ENCODE assay signal across 8 cellular contexts in the genomic region with DNA sequence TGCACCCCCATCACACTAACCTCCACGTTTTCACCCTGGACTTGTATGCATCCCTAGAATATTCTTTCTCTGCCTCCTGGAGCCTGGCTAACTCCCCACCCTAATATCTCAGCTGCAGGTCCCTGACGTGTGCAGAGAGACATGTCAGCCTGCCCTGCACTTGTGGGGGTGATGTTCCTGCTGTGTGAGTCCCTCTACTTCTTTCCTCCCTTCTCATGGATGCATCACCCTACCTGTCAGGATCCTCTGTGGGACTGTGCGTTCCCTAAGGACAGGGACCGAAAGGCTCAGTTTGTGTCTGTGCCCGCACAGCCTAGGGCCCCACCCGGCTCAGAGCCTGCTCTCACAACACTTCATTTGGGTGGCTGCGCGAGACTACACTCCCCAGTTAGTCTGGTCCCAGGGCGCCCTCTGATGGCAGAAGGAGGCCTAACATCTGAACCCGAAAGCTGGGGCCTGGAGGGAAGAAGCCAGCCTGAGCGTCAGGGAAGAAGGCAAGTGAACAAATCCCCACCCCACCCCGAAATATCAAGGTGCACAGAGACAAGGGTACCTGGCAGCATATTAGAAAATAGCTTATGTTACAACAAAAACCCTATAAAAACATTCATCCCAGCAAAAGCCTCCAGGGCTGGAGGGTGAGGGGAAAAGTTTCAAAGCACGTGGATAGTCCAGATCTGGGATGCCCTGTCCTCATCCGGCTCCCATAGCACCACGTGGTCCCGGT. TPM values are rescaled to one million over a fixed set of nuclear protein-coding genes. Genes with fewer than 3 reads are reported as not detected.
A peak's percentile ranks its signal among the peaks of the same experiment; 100 is the strongest.
DNase-seq lines count a peak whose midpoint lies in the region; ATAC-seq, FAIRE-seq and TF ChIP-seq lines count a peak whose summit lies in the region.

No MANE protein-coding gene starts in this region.

- H3K27ac Mint-ChIP-seq in Calu3 (ENCODE audit: unreplicated experiment): no peak overlapping the region

- H3K36me3 Mint-ChIP-seq in Calu3 (ENCODE audit: insufficient read depth, unreplicated experiment): no peaks in the 10 kb centered on the region

- intact Hi-C loops in Calu3 (cut with micrococcal nuclease; ENCODE audit: unreplicated experiment): loop anchor here (2.0 to 5.0 kb wide), 2 partner anchors 41 to 47 kb away; no protein-coding TSS in a partner anchor

- H3K36me3 ChIP-seq in HAP-1 (replicated peaks): no peaks in the 10 kb centered on the region

- CTCF ChIA-PET in Calu3 (lab: Charles Lee): interaction anchor here (0.6 to 2.9 kb wide), 7 partner anchors 16 to 180 kb away, joined by 3 to 8 read pairs (median 3); no protein-coding TSS in a partner anchor

- no peaks in the 10 kb centered on the region for H3K27me3 ChIP-seq in HAP-1 (ENCODE audit: low read depth)

- BruUV-seq in Calu3 (replicated peaks; lab: Mats Ljungman, UMichigan): no TSS peak

- H3K4me1 Mint-ChIP-seq in Calu3 (ENCODE audit: low read depth, unreplicated experiment): peaks cover 8% of the 10 kb centered on the region

- no peaks in the 10 kb centered on the region for H3K27me3 Mint-ChIP-seq in Calu3 (ENCODE audit: unreplicated experiment)

- peak; percentile 48 for FAIRE-seq in TTC549 (lab: Jason Lieb, UNC)

- TF ChIP-seq CTCF in Calu3 (IDR thresholded peaks at IDR 0.05; ENCODE audit: unreplicated experiment): peak; percentile 66
- TF ChIP-seq CTCF in astrocyte of the spinal cord (IDR thresholded peaks at IDR 0.05; ENCODE audit: low read depth, low read length): peak; percentile 91

- H3K4me3 ChIP-seq in HAP-1 (no peak overlapping the region), astrocyte of the spinal cord (ENCODE audit: low read depth, low read length) (no peak overlapping the region), skin epidermis (no peak overlapping the region)

- DNase-seq in Calu3: peak; percentile 88
- DNase-seq in HAP-1 (ENCODE audit: low spot score in 2 of 2): peak; percentile 68 to 94
- peak; percentile 68 for DNase-seq in NCI-H2107 treated with DMSO at 0.1 percent for 48 hours (lab: John Stamatoyannopoulos, UW; ENCODE audit: unreplicated experiment)
- peak; percentile 85 for DNase-seq in astrocyte of the spinal cord (ENCODE audit: low read depth, low spot score)
- DNase-seq in iPS DF 19.7 (ENCODE audit: low read depth, low spot score): peak; percentile 47

- peak overlapping the region in 13 of 21 experiments; percentile 12 to 93 (median 45) for H3K27ac ChIP-seq in skin epidermis

- no peak overlapping the region for H3K4me3 Mint-ChIP-seq in Calu3 (ENCODE audit: low read depth, unreplicated experiment)

- in situ Hi-C loops in HAP-1 (cut with MboI; ENCODE audit: low sequenced_read_pairs): no loop called here
- in situ Hi-C loops in astrocyte of the spinal cord (cut with HindIII; ENCODE audit: low sequenced_read_pairs): no loop called here

- ATAC-seq in GM18517 (IDR thresholded peaks at IDR 0.05; ENCODE audit: unreplicated experiment): no peak

- no peaks in the 10 kb centered on the region for H3K9me3 Mint-ChIP-seq in Calu3 (ENCODE audit: low read depth, unreplicated experiment)

- no peaks in the 10 kb centered on the region for H3K9me3 ChIP-seq in HAP-1

- H3K4me1 ChIP-seq in HAP-1: no peaks in the 10 kb centered on the region

RNA-seq across cellular contexts. Expression of a gene that starts 3.7 kb away (rescaled TPM):
- total RNA-seq in Calu3 (2022): not detected in 2 replicates

RNA-seq across cellular contexts. Expression of a gene that starts 15.0 kb away (rescaled TPM):
- 24.0 and 32.0 TPM in 2 replicates for total RNA-seq in Calu3 (2022)

RNA-seq across cellular contexts. Expression of a gene that starts 32.5 kb away (rescaled TPM):
- total RNA-seq in Calu3 (2022): 6.4 and 17.6 TPM in 2 replicates

RNA-seq across cellular contexts. Expression of a gene that starts 41.6 kb away (rescaled TPM):
- total RNA-seq in Calu3 (2022): 74.6 and 107 TPM in 2 replicates

RNA-seq across cellular contexts. Expression of a gene that starts 51.1 kb away (rescaled TPM):
- total RNA-seq in Calu3 (2022): not detected in 2 replicates
